In the genomic region with DNA sequence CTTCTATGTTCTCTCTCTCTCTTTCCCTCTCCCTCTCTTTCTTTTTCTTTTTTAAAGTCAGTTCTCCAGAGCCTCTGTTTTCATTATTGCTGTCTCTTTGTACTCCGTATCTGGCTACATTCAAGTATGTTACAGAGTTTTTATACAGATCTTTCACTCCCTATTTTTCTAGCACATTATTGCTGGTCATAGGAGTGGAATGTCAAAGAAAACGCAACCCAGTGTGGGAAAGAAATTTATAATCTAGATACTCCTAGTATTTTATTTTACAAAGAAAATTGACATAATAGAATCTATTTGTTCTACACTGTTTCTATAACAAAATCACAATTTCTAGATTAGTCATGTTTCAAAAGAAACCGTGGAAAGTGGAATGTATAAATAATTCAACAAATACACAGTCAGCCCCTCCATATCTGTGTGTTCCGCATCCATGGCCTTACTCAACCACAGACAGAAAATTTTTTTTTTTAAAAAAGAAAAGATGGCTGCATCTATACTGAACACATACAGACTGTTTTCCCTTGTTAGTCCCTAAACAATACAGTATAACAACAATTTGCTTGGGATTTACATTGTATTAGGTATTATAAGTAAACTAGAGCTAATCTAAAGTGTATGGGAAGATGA, we compare ENCODE assay signal across 18 cellular contexts. TPM values are rescaled to one million over a fixed set of nuclear protein-coding genes. Genes with fewer than 3 reads are reported as not detected.
DNase-seq lines count a peak whose midpoint lies in the region; ATAC-seq and TF ChIP-seq lines count a peak whose summit lies in the region.
"Had no signal": no experiment of that assay in that cellular context is flagged by ENCODE, and none has a peak within 500 bp of the region (broad histone marks: within the 10 kb centered on the region; RNA-seq: fewer than 3 reads in every experiment).

No MANE protein-coding gene starts in this region.

- no peak overlapping the region for H3K27ac Mint-ChIP-seq in WTC11
- H3K27ac Mint-ChIP-seq: activated CD4-positive, alpha-beta T cell treated with anti-CD3 and anti-CD28 coated beads, Interleukin-2, amount 10 ng/mL, durations not matched to agents 7 days and 5 days had no signal

- H3K9me3 ChIP-seq in AG04450 (ENCODE audit: control insufficient read depth, insufficient read depth, low read length) = no peaks in the 10 kb centered on the region
- peaks cover 14% of the 10 kb centered on the region for H3K9me3 ChIP-seq in adipocyte (ENCODE audit: control insufficient read depth, low read length)
- no peaks in the 10 kb centered on the region for H3K9me3 ChIP-seq in colonic mucosa

- H3K4me3 Mint-ChIP-seq in WTC11 = no peak overlapping the region
- H3K4me3 Mint-ChIP-seq: activated CD4-positive, alpha-beta T cell treated with anti-CD3 and anti-CD28 coated beads, Interleukin-2, amount 10 ng/mL, durations not matched to agents 7 days and 5 days had no signal

- CTCF ChIA-PET in AG04450 (lab: Charles Lee) (no interaction called here), WTC11 (lab: Charles Lee) (no interaction called here)

- TF ChIP-seq CTCF in AG04450 (IDR thresholded peaks at IDR 0.05; ENCODE audit: low read depth, low read length) (no peak), colonic mucosa (IDR thresholded peaks at IDR 0.05) (no peak), WTC11 (IDR thresholded peaks at IDR 0.05) (no peak)

- H3K4me1 ChIP-seq in adipocyte (ENCODE audit: control insufficient read depth, insufficient read depth, low read length) (peaks cover 6% of the 10 kb centered on the region), rectal smooth muscle tissue (ENCODE audit: control insufficient read depth, insufficient read depth, low read length) (peaks cover 2% of the 10 kb centered on the region), colonic mucosa (no peaks in the 10 kb centered on the region)

- H3K27me3 ChIP-seq in AG04450 (ENCODE audit: control insufficient read depth, insufficient read depth, low read length) (no peaks in the 10 kb centered on the region), adipocyte (replicated peaks; ENCODE audit: control insufficient read depth, insufficient read depth, low read length) (no peaks in the 10 kb centered on the region), rectal smooth muscle tissue (ENCODE audit: control insufficient read depth, insufficient read depth, low read length) (no peaks in the 10 kb centered on the region), colonic mucosa (no peaks in the 10 kb centered on the region)

- no peaks in the 10 kb centered on the region for H3K27me3 Mint-ChIP-seq in WTC11 (ENCODE audit: low read depth)
- H3K27me3 Mint-ChIP-seq: activated CD4-positive, alpha-beta T cell treated with anti-CD3 and anti-CD28 coated beads, Interleukin-2, amount 10 ng/mL, durations not matched to agents 7 days and 5 days had no signal

- H3K9ac ChIP-seq in adipocyte (ENCODE audit: low read length) = peak overlapping the region; percentile 60
- H3K9ac ChIP-seq in rectal smooth muscle tissue (ENCODE audit: low read length) = no peak overlapping the region
- no peak overlapping the region for H3K9ac ChIP-seq in colonic mucosa (ENCODE audit: low read depth in 2 of 2, low read length in 2 of 2)

- POLR2A ChIA-PET in AG04450 (lab: Yijun Ruan, JAX) (interaction anchor here (0.6 kb wide), 1 partner anchor 11 kb away, joined by 3 read pairs; the partner anchor contains the start of gene NEMP2), WTC11 (lab: Charles Lee) (no interaction called here)

- H3K36me3 Mint-ChIP-seq in WTC11 = peaks cover 14% of the 10 kb centered on the region

- H3K27ac ChIP-seq in AG04450 (ENCODE audit: low read depth, low read length) = no peak overlapping the region
- peak overlapping the region; percentile 22 for H3K27ac ChIP-seq in rectal smooth muscle tissue (ENCODE audit: low read depth, low read length)
- H3K27ac ChIP-seq in colonic mucosa = no peak overlapping the region

- H3K9me3 Mint-ChIP-seq in WTC11 = peaks cover 13% of the 10 kb centered on the region

- no peak for ATAC-seq in WTC11

- H3K4me1 Mint-ChIP-seq in WTC11 = no peaks in the 10 kb centered on the region
- H3K4me1 Mint-ChIP-seq: activated CD4-positive, alpha-beta T cell treated with anti-CD3 and anti-CD28 coated beads, Interleukin-2, amount 10 ng/mL, durations not matched to agents 7 days and 5 days had no signal

- intact Hi-C loops in colonic mucosa (cut with DNase I) = no loop called here

- no peak for DNase-seq in AG04450 (ENCODE audit: low read depth, low spot score)
- DNase-seq in adipocyte (ENCODE audit: low read depth) = peak; percentile 59
- peak; percentile 54 for DNase-seq in fibroblast of peridontal ligament (ENCODE audit: extremely low read depth)
- no peak for DNase-seq in hypothalamus (lab: John Stamatoyannopoulos, UW)
- DNase-seq in colonic mucosa = no peak
- no peak for DNase-seq in WTC11 (ENCODE audit: low spot score)
- no peak for DNase-seq in cerebellum (ENCODE audit: low spot score)
- DNase-seq: activated CD4-positive, alpha-beta T cell treated with anti-CD3 and anti-CD28 coated beads, Interleukin-2, amount 10 ng/mL, durations not matched to agents 7 days and 5 days; activated T-cell treated with anti-CD3 and anti-CD28 coated beads, Interleukin-2, amount 50 U/mL, for 48 hours; amniotic stem cell; Calu3; KBM-7; midbrain; NCI-H1417; nucleus accumbens; substantia nigra; T1000 had no signal

- no peaks in the 10 kb centered on the region for H3K36me3 ChIP-seq in adipocyte (ENCODE audit: control insufficient read depth, insufficient read depth, low read length, severe bottlenecking)
- no peaks in the 10 kb centered on the region for H3K36me3 ChIP-seq in rectal smooth muscle tissue (ENCODE audit: control insufficient read depth, insufficient read depth, low read length)
- no peaks in the 10 kb centered on the region for H3K36me3 ChIP-seq in colonic mucosa

- peak overlapping the region; percentile 36 for H3K4me3 ChIP-seq in AG04450 (ENCODE audit: low read depth, low read length)
- H3K4me3 ChIP-seq in adipocyte (ENCODE audit: low read length) = peak overlapping the region; percentile 76
- H3K4me3 ChIP-seq in rectal smooth muscle tissue (ENCODE audit: low read length) = peak overlapping the region; percentile 30
- H3K4me3 ChIP-seq in colonic mucosa = no peak overlapping the region

TF ChIP-seq in WTC11, 78 proteins besides CTCF, POLR2A, EP300 and RAD21:
- TF ChIP-seq FOXP1 (CRISPR knock-in tag; IDR thresholded peaks at IDR 0.05; ENCODE audit: borderline replicate concordance) = no peak
- TF ChIP-seq TEAD1 (CRISPR knock-in tag; IDR thresholded peaks at IDR 0.05) = no peak
- no peak for TF ChIP-seq EMX1 (CRISPR knock-in tag; IDR thresholded peaks at IDR 0.05)
- no peak for TF ChIP-seq HMGA2 (CRISPR knock-in tag; IDR thresholded peaks at IDR 0.05)
- no peak for TF ChIP-seq IRF2 (CRISPR knock-in tag; IDR thresholded peaks at IDR 0.05; ENCODE audit: borderline replicate concordance, low read depth)
- no peak for TF ChIP-seq ELF4 (CRISPR knock-in tag; IDR thresholded peaks at IDR 0.05; ENCODE audit: low read depth)
- TF ChIP-seq, protein P1, sequence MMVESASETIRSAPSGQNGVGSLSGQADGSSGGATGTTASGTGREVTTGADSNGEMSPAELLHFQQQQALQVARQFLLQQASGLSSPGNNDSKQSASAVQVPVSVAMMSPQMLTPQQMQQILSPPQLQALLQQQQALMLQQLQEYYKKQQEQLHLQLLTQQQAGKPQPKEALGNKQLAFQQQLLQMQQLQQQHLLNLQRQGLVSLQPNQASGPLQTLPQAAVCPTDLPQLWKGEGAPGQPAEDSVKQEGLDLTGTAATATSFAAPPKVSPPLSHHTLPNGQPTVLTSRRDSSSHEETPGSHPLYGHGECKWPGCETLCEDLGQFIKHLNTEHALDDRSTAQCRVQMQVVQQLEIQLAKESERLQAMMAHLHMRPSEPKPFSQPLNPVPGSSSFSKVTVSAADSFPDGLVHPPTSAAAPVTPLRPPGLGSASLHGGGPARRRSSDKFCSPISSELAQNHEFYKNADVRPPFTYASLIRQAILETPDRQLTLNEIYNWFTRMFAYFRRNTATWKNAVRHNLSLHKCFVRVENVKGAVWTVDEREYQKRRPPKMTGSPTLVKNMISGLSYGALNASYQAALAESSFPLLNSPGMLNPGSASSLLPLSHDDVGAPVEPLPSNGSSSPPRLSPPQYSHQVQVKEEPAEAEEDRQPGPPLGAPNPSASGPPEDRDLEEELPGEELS (CRISPR knock-in tag; IDR thresholded peaks at IDR 0.05) = no peak
- no peak for TF ChIP-seq NR1H2 (CRISPR knock-in tag; IDR thresholded peaks at IDR 0.05)
- no peak for TF ChIP-seq JAZF1 (CRISPR knock-in tag; IDR thresholded peaks at IDR 0.05)

RNA-seq across cellular contexts. Expression of gene NEMP2, which starts 11.3 kb away (rescaled TPM):
- polyA plus RNA-seq in AG04450 (2011; rRNA removed) = 3.5 and 7.3 TPM in 2 replicates
- 7.5 and 7.9 TPM in 2 replicates for polyA minus RNA-seq in AG04450 (2011; rRNA and poly(A)+ RNA removed)
- 1 to 10 TPM; 3.6 to 5.1 TPM for total RNA-seq in colonic mucosa
- total RNA-seq in WTC11 (2021) = 6.0 to 7.3 TPM (median 7.2 TPM) in 3 replicates
- 5.4 TPM for total RNA-seq in cerebellum

Comparison
In these comparisons a context has a peak if more than half of its experiments do, and no peak if none do; other contexts are left out.
1. DNase-seq: peak in adipocyte (single experiment) and fibroblast of peridontal ligament (single experiment); none in AG04450 (single experiment), hypothalamus (0 of 51), colonic mucosa (single experiment), WTC11 (single experiment) and cerebellum (single experiment).